8 cellular contexts compared by ENCODE assay signal in the genomic region with DNA sequence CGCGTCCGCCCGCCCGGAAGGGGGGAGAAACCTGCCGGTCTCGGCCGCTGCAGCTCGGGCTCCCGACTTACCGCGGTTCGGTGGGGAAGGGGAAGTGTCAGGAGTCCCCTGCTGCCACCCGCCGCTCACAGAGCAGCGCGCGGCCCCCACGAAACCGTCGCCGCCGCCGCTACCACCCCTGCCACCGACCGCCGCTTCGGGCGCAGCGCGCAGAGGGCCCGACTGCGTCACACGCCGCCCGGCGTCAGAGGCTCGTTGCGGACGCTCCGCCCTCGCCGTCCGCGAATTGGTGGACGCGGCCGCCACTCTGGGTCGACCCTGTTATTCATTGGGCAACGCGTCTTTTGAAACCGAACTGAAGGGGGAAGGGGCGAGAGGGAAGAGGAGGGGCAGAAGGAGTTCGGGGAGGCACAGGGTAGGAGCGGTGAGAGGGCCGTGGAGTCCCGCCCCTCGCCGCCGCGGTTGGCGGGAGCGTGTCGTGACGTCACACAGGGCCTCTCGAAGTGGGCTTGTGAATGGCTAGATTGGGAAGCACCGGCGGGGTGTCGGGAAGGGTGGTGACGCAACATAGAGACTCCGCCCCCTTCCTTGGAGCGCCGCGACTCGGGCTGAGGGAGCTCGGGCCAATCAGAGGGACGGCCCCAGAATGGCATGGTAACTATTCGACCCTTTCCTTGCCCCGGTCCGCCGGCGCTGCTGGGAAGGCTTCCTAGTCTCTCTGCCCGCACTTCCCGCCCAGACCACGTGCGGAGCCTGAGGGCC. TPM values are rescaled to one million over a fixed set of nuclear protein-coding genes. Genes with fewer than 3 reads are reported as not detected.
A peak's percentile ranks its signal among the peaks of the same experiment; 100 is the strongest.
DNase-seq lines count a peak whose midpoint lies in the region; ATAC-seq, FAIRE-seq and TF ChIP-seq lines count a peak whose summit lies in the region.

A gene (minus strand): TSS at position 226 of the 762 bp plus-strand sequence. CDS start 15,437 bp downstream, outside the sequence.

- H3K36me3 ChIP-seq in keratinocyte (ENCODE audit: control insufficient read depth in 2 of 2, extremely low read depth in 1 of 2, insufficient read depth in 2 of 2, low read length in 2 of 2), result peaks cover 3 to 10% of the 10 kb centered on the region in 2 experiments

- ATAC-seq in HG03439 (IDR thresholded peaks at IDR 0.05; ENCODE audit: unreplicated experiment), result peak; percentile 95

- FAIRE-seq in keratinocyte (lab: Jason Lieb, UNC), result peak; percentile 39

- H3K79me2 ChIP-seq in keratinocyte (ENCODE audit: control insufficient read depth, insufficient read depth, low read length), result peaks cover 50% of the 10 kb centered on the region

- peaks cover 9% of the 10 kb centered on the region for H4K20me1 ChIP-seq in keratinocyte (ENCODE audit: control insufficient read depth, extremely low read depth, insufficient read depth, low read length)

- H3K27me3 Mint-ChIP-seq in chondrocyte (ENCODE audit: low read depth), result no peaks in the 10 kb centered on the region

- H3K9me1 ChIP-seq in keratinocyte (ENCODE audit: control insufficient read depth, extremely low read depth, insufficient read depth, low read length), result no peaks in the 10 kb centered on the region

- H3K4me2 ChIP-seq in keratinocyte (ENCODE audit: control insufficient read depth, extremely low read depth, insufficient read depth, low read depth, low read length), result peak within 1 kb of the TSS; percentile 92

- TF ChIP-seq CTCF in chondrocyte (IDR thresholded peaks at IDR 0.05) (no peak), keratinocyte (optimal IDR thresholded peaks at IDR 0.05 in 1 of 3, IDR thresholded peaks at IDR 0.05 in 1 of 3, conservative IDR thresholded peaks at IDR 0.05 in 1 of 3; ENCODE audit: extremely low read depth in 1 of 3, insufficient read depth in 2 of 3, low read length in 3 of 3) (no peak)

- H3K9ac ChIP-seq in keratinocyte (ENCODE audit: control insufficient read depth, extremely low read depth, insufficient read depth, low read length), result peak within 1 kb of the TSS; percentile 95

- H3K27ac Mint-ChIP-seq in chondrocyte (ENCODE audit: unreplicated experiment), result peak within 1 kb of the TSS; percentile 98

- peak within 1 kb of the TSS; percentile 71 for H2AFZ ChIP-seq in keratinocyte (ENCODE audit: control insufficient read depth, low read length)

- H3K27ac ChIP-seq in keratinocyte (ENCODE audit: control insufficient read depth, insufficient read depth, low read length), result peak within 1 kb of the TSS; percentile 89

- no peaks in the 10 kb centered on the region for H3K9me3 ChIP-seq in keratinocyte (ENCODE audit: control insufficient read depth, low read depth, low read length)

- DNase-seq in AML-193 (lab: John Stamatoyannopoulos, UW) (peak; percentile 97), NCI-H510A treated with DMSO at 0.1 percent for 48 hours (lab: John Stamatoyannopoulos, UW) (peak; percentile 99), chondrocyte (ENCODE audit: low spot score) (peak; percentile 100), keratinocyte (ENCODE audit: low read depth, low spot score) (peak; percentile 95)
- peak; percentile 99 for DNase-seq in activated CD4-positive, alpha-beta T cell treated with anti-CD3 and anti-CD28 coated beads for 24 hours (ENCODE audit: low read depth in 2 of 2)
- DNase-seq in stimulated activated CD4-positive, alpha-beta T cell treated with anti-CD3 and anti-CD28 coated beads, Interleukin-15, amount 100 ng/mL, for 1 hour (ENCODE audit: low read depth in 1 of 2, low spot score in 1 of 2), result peak; percentile 98 to 99

- peaks cover 35% of the 10 kb centered on the region for H3K4me1 Mint-ChIP-seq in chondrocyte (ENCODE audit: low read depth)

- H3K4me3 Mint-ChIP-seq in chondrocyte (ENCODE audit: unreplicated experiment), result peak within 1 kb of the TSS; percentile 93

- H3K4me3 ChIP-seq in keratinocyte (ENCODE audit: control insufficient read depth in 2 of 3, extremely low read depth in 1 of 3, insufficient read depth in 2 of 3, low read depth in 1 of 3, low read length in 3 of 3), result peak within 1 kb of the TSS; percentile 84 to 98 (median 96)

- H3K36me3 Mint-ChIP-seq in chondrocyte (ENCODE audit: low read depth), result peaks cover 6% of the 10 kb centered on the region

- dilution Hi-C loops in keratinocyte (cut with MboI; ENCODE audit: extremely low pct_ligation_motif_present, low sequenced_read_pairs), result no loop called here

- no peaks in the 10 kb centered on the region for H3K9me3 Mint-ChIP-seq in chondrocyte (ENCODE audit: low read depth)

- TF ChIP-seq POLR2A in GM19193 (IDR thresholded peaks at IDR 0.05; ENCODE audit: extremely low read depth, insufficient read depth, insufficient read length), result peak; percentile 91

- H3K27me3 ChIP-seq in keratinocyte (ENCODE audit: control insufficient read depth, extremely low read depth, insufficient read depth, low read length), result no peaks in the 10 kb centered on the region

- H3K4me1 ChIP-seq in keratinocyte (ENCODE audit: control insufficient read depth, extremely low read depth, insufficient read depth, low read length), result peaks cover 3% of the 10 kb centered on the region

RNA-seq across cellular contexts. Expression of the gene that starts here (rescaled TPM):
- total RNA-seq in chondrocyte, result 47.8 to 61.6 TPM (median 52.7 TPM) in 3 replicates
- polyA plus RNA-seq in keratinocyte, result 66.9 to 93.1 TPM (median 78.9 TPM) in 3 replicates
- 30.9 TPM for polyA plus RNA-seq in keratinocyte (2011; ENCODE audit: low read depth)
- polyA plus RNA-seq in keratinocyte (2011; cell fraction: cytosol; rRNA removed), result 70.5 and 86.2 TPM in 2 replicates
- polyA plus RNA-seq in keratinocyte (2011; cell fraction: nucleus; rRNA removed), result 182 and 231 TPM in 2 replicates
- 40.3 and 50.0 TPM in 2 replicates for polyA plus RNA-seq in keratinocyte (2012; ENCODE audit: low replicate concordance)
- polyA minus RNA-seq in keratinocyte, result 287 to 351 TPM (median 326 TPM) in 3 replicates
- 112 TPM for polyA minus RNA-seq in keratinocyte (2011; cell fraction: cytosol; rRNA and poly(A)+ RNA removed)
- polyA minus RNA-seq in keratinocyte (2011; cell fraction: nucleus; rRNA and poly(A)+ RNA removed), result 177 and 215 TPM in 2 replicates

Comparison
In these comparisons a context has a peak if more than half of its experiments do, and no peak if none do; other contexts are left out.
1. Peak in every context shown above with its lines: DNase-seq, ATAC-seq, H3K4me3 ChIP-seq and H3K27ac ChIP-seq.